In the genomic region with DNA sequence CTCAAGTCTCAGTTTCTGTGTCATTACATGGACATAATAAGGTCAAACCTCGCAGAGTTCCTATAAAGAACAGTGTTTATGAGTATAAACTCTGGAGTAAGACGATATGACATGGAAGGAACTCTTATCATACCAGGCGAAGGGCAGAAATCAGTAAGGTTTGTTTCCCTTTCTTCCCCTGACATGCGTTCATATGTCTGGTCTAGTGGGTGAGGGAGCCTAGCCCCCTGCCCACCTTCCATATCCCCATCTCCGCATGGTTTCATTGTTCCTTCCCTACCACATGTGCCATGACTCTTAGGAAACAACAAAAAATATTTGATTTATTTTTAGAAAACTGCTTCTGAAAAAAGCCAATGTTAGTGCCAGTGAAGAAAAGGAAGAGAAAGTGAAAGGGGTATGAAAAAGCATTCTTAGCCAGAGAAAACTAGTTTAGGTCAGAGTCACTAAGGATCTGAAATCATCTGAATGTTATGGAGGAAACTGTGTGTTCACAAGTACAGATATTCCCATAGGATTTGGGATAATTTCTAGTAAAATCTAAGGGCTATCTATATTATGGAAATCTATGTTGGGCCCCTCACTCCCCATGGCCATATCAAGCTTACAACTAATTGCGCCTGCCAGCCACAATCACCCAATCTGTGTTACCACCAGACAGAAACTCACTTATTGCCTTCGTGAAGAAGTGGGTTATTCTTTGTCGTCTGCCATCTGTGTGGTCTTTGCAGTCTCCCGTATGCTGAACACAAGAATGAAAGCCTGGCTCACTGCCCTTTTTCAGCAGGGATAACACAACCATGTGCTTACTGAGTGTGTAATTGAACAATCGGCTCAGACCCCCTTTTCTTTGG, we compare ENCODE assay signal across 8 cellular contexts. TPM values are rescaled to one million over a fixed set of nuclear protein-coding genes. Genes with fewer than 3 reads are reported as not detected.
DNase-seq lines count a peak whose midpoint lies in the region; ATAC-seq and TF ChIP-seq lines count a peak whose summit lies in the region.
"Had no signal": no experiment of that assay in that cellular context is flagged by ENCODE, and none has a peak within 500 bp of the region (broad histone marks: within the 10 kb centered on the region; RNA-seq: fewer than 3 reads in every experiment).

No MANE protein-coding gene starts in this region.

- H2AFZ ChIP-seq in OCI-LY1 (ENCODE audit: low read length) (peak overlapping the region; percentile 76), smooth muscle cell (ENCODE audit: low read depth) (no peak overlapping the region)

- DNase-seq in natural killer cell treated with Interleukin-12 subunit alpha and Interleukin-12 subunit beta and Interleukin-15 and Interleukin-18, amount 100 ng/mL, for 72 hours (ENCODE audit: low spot score), result no peak
- no peak for DNase-seq in colonic mucosa
- no peak for DNase-seq in smooth muscle cell (lab: John Stamatoyannopoulos, UW; ENCODE audit: unreplicated experiment)
- no peak for DNase-seq in stimulated activated CD4-positive, alpha-beta T cell treated with anti-CD3 and anti-CD28 coated beads, Interleukin-4, amount 100 ng/mL, for 1 hour

- H3K9me3 ChIP-seq in OCI-LY1 (ENCODE audit: low read length) (no peaks in the 10 kb centered on the region), colonic mucosa (no peaks in the 10 kb centered on the region), smooth muscle cell (replicated peaks; ENCODE audit: low read depth) (no peaks in the 10 kb centered on the region)

- ATAC-seq in GM18870 (IDR thresholded peaks at IDR 0.05; ENCODE audit: unreplicated experiment), result peak; percentile 57
- peak; percentile 69 for ATAC-seq in HG02678 (IDR thresholded peaks at IDR 0.05; ENCODE audit: unreplicated experiment)
- ATAC-seq in natural killer cell treated with Interleukin-12 subunit alpha and Interleukin-12 subunit beta and Interleukin-15 and Interleukin-18, amount 100 ng/mL, for 72 hours, result no peak

- H3K4me1 Mint-ChIP-seq in natural killer cell treated with Interleukin-12 subunit alpha and Interleukin-12 subunit beta and Interleukin-15 and Interleukin-18, amount 100 ng/mL, for 72 hours (ENCODE audit: low read depth in 2 of 2), result peaks cover 5 to 8% of the 10 kb centered on the region in 2 donors

- peaks cover 4 to 6% of the 10 kb centered on the region in 2 donors for H3K27me3 Mint-ChIP-seq in natural killer cell treated with Interleukin-12 subunit alpha and Interleukin-12 subunit beta and Interleukin-15 and Interleukin-18, amount 100 ng/mL, for 72 hours

- peak overlapping the region; percentile 54 for H3K27ac ChIP-seq in OCI-LY1 (ENCODE audit: low read depth, low read length, poor library complexity, severe bottlenecking)
- no peak overlapping the region for H3K27ac ChIP-seq in colonic mucosa
- no peak overlapping the region for H3K27ac ChIP-seq in smooth muscle cell (ENCODE audit: low read depth)

- intact Hi-C loops in colonic mucosa (cut with DNase I), result no loop called here

- H3K9ac ChIP-seq in OCI-LY1 (ENCODE audit: low read length), result peak overlapping the region; percentile 45
- no peak overlapping the region for H3K9ac ChIP-seq in colonic mucosa (ENCODE audit: low read depth in 2 of 2, low read length in 2 of 2)
- H3K9ac ChIP-seq in smooth muscle cell (ENCODE audit: low read depth), result no peak overlapping the region

- peak overlapping the region; percentile 34 for H3K4me3 ChIP-seq in OCI-LY1 (ENCODE audit: low read depth, low read length, poor library complexity, severe bottlenecking)
- no peak overlapping the region for H3K4me3 ChIP-seq in colonic mucosa
- no peak overlapping the region for H3K4me3 ChIP-seq in smooth muscle cell

- H3K9me3 Mint-ChIP-seq in natural killer cell treated with Interleukin-12 subunit alpha and Interleukin-12 subunit beta and Interleukin-15 and Interleukin-18, amount 100 ng/mL, for 72 hours, result no peaks in the 10 kb centered on the region
- H3K9me3 Mint-ChIP-seq: neural crest cell had no signal

- H3K4me1 ChIP-seq in OCI-LY1 (ENCODE audit: insufficient read depth, low read length, severe bottlenecking) (peaks cover 29% of the 10 kb centered on the region), colonic mucosa (no peaks in the 10 kb centered on the region), smooth muscle cell (ENCODE audit: low read depth) (peaks cover 8% of the 10 kb centered on the region)

- H3K36me3 Mint-ChIP-seq in natural killer cell treated with Interleukin-12 subunit alpha and Interleukin-12 subunit beta and Interleukin-15 and Interleukin-18, amount 100 ng/mL, for 72 hours, result no peaks in the 10 kb centered on the region

- H3K36me3 ChIP-seq in OCI-LY1 (ENCODE audit: insufficient read depth, low read length) (no peaks in the 10 kb centered on the region), colonic mucosa (no peaks in the 10 kb centered on the region), smooth muscle cell (ENCODE audit: low read depth) (no peaks in the 10 kb centered on the region)

- WGBS in smooth muscle cell (ENCODE audit: low lambda C conversion rate), result 81% methylated on average over 10 of the region's 10 CpGs

- H3K4me2 ChIP-seq in OCI-LY1 (ENCODE audit: low read length), result peak overlapping the region; percentile 61
- no peak overlapping the region for H3K4me2 ChIP-seq in smooth muscle cell

- TF ChIP-seq CTCF in OCI-LY1 (IDR thresholded peaks at IDR 0.05; ENCODE audit: low read length) (no peak), colonic mucosa (IDR thresholded peaks at IDR 0.05) (no peak), smooth muscle cell (IDR thresholded peaks at IDR 0.05; ENCODE audit: borderline replicate concordance, insufficient read depth, poor library complexity, severe bottlenecking) (no peak)

- no peaks in the 10 kb centered on the region for H4K20me1 ChIP-seq in OCI-LY1 (ENCODE audit: insufficient read depth, low read length)
- no peaks in the 10 kb centered on the region for H4K20me1 ChIP-seq in smooth muscle cell (ENCODE audit: low read depth)

- H3K79me2 ChIP-seq in OCI-LY1 (ENCODE audit: insufficient read depth, low read length) (no peaks in the 10 kb centered on the region), smooth muscle cell (ENCODE audit: low read depth) (no peaks in the 10 kb centered on the region)

- H3K27me3 ChIP-seq in OCI-LY1 (ENCODE audit: insufficient read depth, low read length) (no peaks in the 10 kb centered on the region), colonic mucosa (no peaks in the 10 kb centered on the region), smooth muscle cell (ENCODE audit: low read depth) (peaks cover 3% of the 10 kb centered on the region)

- no peaks in the 10 kb centered on the region for H3K9me2 ChIP-seq in OCI-LY1 (ENCODE audit: low read depth, low read length)

- peak overlapping the region; percentile 4 for H3K4me3 Mint-ChIP-seq in natural killer cell treated with Interleukin-12 subunit alpha and Interleukin-12 subunit beta and Interleukin-15 and Interleukin-18, amount 100 ng/mL, for 72 hours
- H3K4me3 Mint-ChIP-seq: neural crest cell had no signal

- H3K27ac Mint-ChIP-seq in natural killer cell treated with Interleukin-12 subunit alpha and Interleukin-12 subunit beta and Interleukin-15 and Interleukin-18, amount 100 ng/mL, for 72 hours, result no peak overlapping the region

- no peaks in the 10 kb centered on the region for H3F3A ChIP-seq in OCI-LY1 (ENCODE audit: insufficient read depth, low read length)
- H3F3A ChIP-seq in smooth muscle cell (ENCODE audit: low read depth), result no peaks in the 10 kb centered on the region

RNA-seq across cellular contexts. Expression of a gene that starts 19.9 kb away (rescaled TPM):
- 1 to 10 TPM in 1 of 2 donors, not detected in 1; 1.5 TPM for total RNA-seq in natural killer cell treated with Interleukin-12 subunit alpha and Interleukin-12 subunit beta and Interleukin-15 and Interleukin-18, amount 100 ng/mL, for 72 hours
- total RNA-seq in colonic mucosa (not detected), smooth muscle cell (not detected in 2 replicates)
- polyA plus RNA-seq in smooth muscle cell, result not detected in 2 replicates
- total RNA-seq: neural crest cell had no signal

Comparison
In these comparisons a context has a peak if more than half of its experiments do, and no peak if none do; other contexts are left out.
1. ATAC-seq: peak in GM18870 (single experiment) and HG02678 (single experiment); none in natural killer cell treated with Interleukin-12 subunit alpha and Interleukin-12 subunit beta and Interleukin-15 and Interleukin-18, amount 100 ng/mL, for 72 hours (0 of 2).